Comparison of ENCODE assay signal across 12 cellular contexts in genomic region chr14:22096511-22096890, GRCh38.
DNase-seq lines count a peak whose midpoint lies in the region; ATAC-seq and TF ChIP-seq lines count a peak whose summit lies in the region.
"Had no signal": no experiment of that assay in that cellular context is flagged by ENCODE, and none has a peak within 500 bp of the region (broad histone marks: within the 10 kb centered on the region; RNA-seq: fewer than 3 reads in every experiment).

No MANE protein-coding gene starts in this region.

- H3K9me3 ChIP-seq in A673 (ENCODE audit: low read depth, low read length, poor library complexity, severe bottlenecking) = no peaks in the 10 kb centered on the region

- H3K36me3 Mint-ChIP-seq in activated CD4-positive, alpha-beta memory T cell treated with anti-CD3 and anti-CD28 coated beads for 36 hours = no peaks in the 10 kb centered on the region
- H3K36me3 Mint-ChIP-seq in nephron (ENCODE audit: low read depth) = no peaks in the 10 kb centered on the region

- no peaks in the 10 kb centered on the region for H3K9me3 Mint-ChIP-seq in activated CD4-positive, alpha-beta memory T cell treated with anti-CD3 and anti-CD28 coated beads for 36 hours
- H3K9me3 Mint-ChIP-seq in nephron = no peaks in the 10 kb centered on the region
- H3K9me3 Mint-ChIP-seq: stimulated activated effector memory CD8-positive, alpha-beta T cell treated with anti-CD3 and anti-CD28 coated beads, Interleukin-12 subunit alpha, Interleukin-12 subunit beta, amount 100 ng/mL, for 72 hours had no signal

- peaks cover 4% of the 10 kb centered on the region for H3K4me1 ChIP-seq in A673 (ENCODE audit: insufficient read depth, low read length, poor library complexity, severe bottlenecking)

- H3K36me3 ChIP-seq in A673 (ENCODE audit: insufficient read depth, low read length, poor library complexity, severe bottlenecking) = no peaks in the 10 kb centered on the region

- H3K27me3 Mint-ChIP-seq in activated CD4-positive, alpha-beta memory T cell treated with anti-CD3 and anti-CD28 coated beads for 36 hours = no peaks in the 10 kb centered on the region
- H3K27me3 Mint-ChIP-seq in nephron (ENCODE audit: low read depth) = no peaks in the 10 kb centered on the region

- TF ChIP-seq CTCF in GM10266 (IDR thresholded peaks at IDR 0.05; ENCODE audit: control insufficient read depth, insufficient read depth, low read depth, missing control alignments) (no peak), nephron (IDR thresholded peaks at IDR 0.05; ENCODE audit: unreplicated experiment in 3 of 3) (no peak), A673 (conservative IDR thresholded peaks at IDR 0.05; ENCODE audit: low read depth, low read length) (no peak)

- peaks cover 45% of the 10 kb centered on the region for H3K4me1 Mint-ChIP-seq in activated CD4-positive, alpha-beta memory T cell treated with anti-CD3 and anti-CD28 coated beads for 36 hours (ENCODE audit: low read depth)
- peaks cover 10% of the 10 kb centered on the region for H3K4me1 Mint-ChIP-seq in nephron
- H3K4me1 Mint-ChIP-seq: stimulated activated effector memory CD8-positive, alpha-beta T cell treated with anti-CD3 and anti-CD28 coated beads, Interleukin-12 subunit alpha, Interleukin-12 subunit beta, amount 100 ng/mL, for 72 hours had no signal

- intact Hi-C loops in activated CD4-positive, alpha-beta memory T cell treated with anti-CD3 and anti-CD28 coated beads for 36 hours (cut with micrococcal nuclease) = no loop called here
- intact Hi-C loops in A673 (cut with micrococcal nuclease; ENCODE audit: unreplicated experiment) = no loop called here

- peak overlapping the region; percentile 57 for H3K4me3 Mint-ChIP-seq in activated CD4-positive, alpha-beta memory T cell treated with anti-CD3 and anti-CD28 coated beads for 36 hours
- H3K4me3 Mint-ChIP-seq in nephron = no peak overlapping the region

- ATAC-seq in GM21390 (IDR thresholded peaks at IDR 0.05; ENCODE audit: unreplicated experiment) = peak; percentile 64
- ATAC-seq: stimulated activated effector memory CD8-positive, alpha-beta T cell treated with anti-CD3 and anti-CD28 coated beads, Interleukin-12 subunit alpha, Interleukin-12 subunit beta, amount 100 ng/mL, for 72 hours had no signal

- peak overlapping the region; percentile 83 for H3K27ac Mint-ChIP-seq in activated CD4-positive, alpha-beta memory T cell treated with anti-CD3 and anti-CD28 coated beads for 36 hours
- peak overlapping the region; percentile 66 to 78 (median 71) for H3K27ac Mint-ChIP-seq in nephron
- H3K27ac Mint-ChIP-seq: stimulated activated effector memory CD8-positive, alpha-beta T cell treated with anti-CD3 and anti-CD28 coated beads, Interleukin-12 subunit alpha, Interleukin-12 subunit beta, amount 100 ng/mL, for 72 hours had no signal

- CTCF ChIA-PET in activated CD4-positive, alpha-beta memory T cell treated with anti-CD3 and anti-CD28 coated beads for 36 hours (lab: Charles Lee) = interaction anchor here (0.8 to 1.7 kb wide), 2 partner anchors 9 to 50 kb away, joined by 3 to 5 read pairs; no protein-coding TSS in a partner anchor
- CTCF ChIA-PET in A673 (lab: Charles Lee) = no interaction called here

- POLR2A ChIA-PET in activated CD4-positive, alpha-beta memory T cell treated with anti-CD3 and anti-CD28 coated beads for 36 hours (lab: Charles Lee) = no interaction called here
- POLR2A ChIA-PET in A673 (lab: Charles Lee; ENCODE audit: low non-redundant PET) = no interaction called here

- no peak overlapping the region for H3K4me3 ChIP-seq in A673 (ENCODE audit: low read depth, low read length, poor library complexity, severe bottlenecking)

- DNase-seq in GM10266 (ENCODE audit: extremely low spot score) (peak; percentile 6), A673 (ENCODE audit: low spot score) (no peak), NAMALWA (ENCODE audit: low spot score) (no peak), NCI-H748 (lab: John Stamatoyannopoulos, UW; ENCODE audit: unreplicated experiment) (no peak), NCI-H1436 (lab: John Stamatoyannopoulos, UW) (no peak)
- no peak for DNase-seq in activated CD4-positive, alpha-beta memory T cell treated with anti-CD3 and anti-CD28 coated beads for 36 hours
- DNase-seq: COR-L47; NCI-H1048; stimulated activated CD4-positive, alpha-beta T cell treated with anti-CD3 and anti-CD28 coated beads, Interleukin-1b, Interleukin-23, amount 100 ng/mL, for 48 hours had no signal

- no TSS peak for BruUV-seq in A673 (replicated peaks; lab: Mats Ljungman, UMichigan)

- no peak overlapping the region for H3K27ac ChIP-seq in A673 (ENCODE audit: low read depth, low read length, poor library complexity, severe bottlenecking)

- no peaks in the 10 kb centered on the region for H3K27me3 ChIP-seq in A673 (replicated peaks; ENCODE audit: insufficient read depth, low read depth, low read length, poor library complexity)
